In genomic region chr12:45244561-45245348, GRCh38 we compare ENCODE assay signal across 8 cellular contexts. TPM values are rescaled to one million over a fixed set of nuclear protein-coding genes. Genes with fewer than 3 reads are reported as not detected.
DNase-seq lines count a peak whose midpoint lies in the region; ATAC-seq and TF ChIP-seq lines count a peak whose summit lies in the region.

No MANE protein-coding gene starts in this region.

- H3K9me2 ChIP-seq in hepatocyte (replicated peaks; ENCODE audit: insufficient read depth) = no peaks in the 10 kb centered on the region

- no peak overlapping the region for H3K4me2 ChIP-seq in hepatocyte

- peak overlapping the region; percentile 3 to 17 for H3K4me3 ChIP-seq in mucosa of rectum (ENCODE audit: low read length in 2 of 2)
- no peak overlapping the region for H3K4me3 ChIP-seq in hepatocyte

- no peak overlapping the region for H3K9ac ChIP-seq in mucosa of rectum (ENCODE audit: low read depth in 1 of 2, low read length in 2 of 2)

- in situ Hi-C loops in SK-MEL-5 (cut with HindIII; ENCODE audit: low pct_unique_long_range_greater_than_20kb, low sequenced_read_pairs) = no loop called here

- TF ChIP-seq CTCF in hepatocyte (IDR thresholded peaks at IDR 0.05; ENCODE audit: poor library complexity) = no peak

- ATAC-seq in GM18519 (IDR thresholded peaks at IDR 0.05; ENCODE audit: low FRiP score, unreplicated experiment) (peak; percentile 69), HG02588 (IDR thresholded peaks at IDR 0.05; ENCODE audit: unreplicated experiment) (peak; percentile 93), GM19455 (IDR thresholded peaks at IDR 0.05; ENCODE audit: unreplicated experiment) (no peak)

- H3K79me2 ChIP-seq in hepatocyte = peaks cover 95% of the 10 kb centered on the region

- DNase-seq in SK-MEL-5 (ENCODE audit: low read depth, low spot score) = peak; percentile 9
- DNase-seq in hepatocyte (ENCODE audit: low spot score) = no peak
- no peak for DNase-seq in GM19240 (ENCODE audit: insufficient read length, low spot score)
- DNase-seq in NAMALWA (ENCODE audit: low spot score) = no peak

- no peak overlapping the region for H2AFZ ChIP-seq in hepatocyte

- 93% methylated on average over 9 of the region's 9 CpGs for WGBS in hepatocyte (ENCODE audit: low lambda C conversion rate, missing lambda C conversion rate)

- H3K36me3 ChIP-seq in mucosa of rectum (ENCODE audit: control insufficient read depth in 2 of 2, insufficient read depth in 2 of 2, low read length in 2 of 2) (no peaks in the 10 kb centered on the region), hepatocyte (replicated peaks; ENCODE audit: insufficient read depth, low read depth) (no peaks in the 10 kb centered on the region)

- H4K20me1 ChIP-seq in hepatocyte (ENCODE audit: insufficient read depth, poor library complexity, severe bottlenecking) = peaks cover 6% of the 10 kb centered on the region

- H3K27ac ChIP-seq in mucosa of rectum (ENCODE audit: low read depth in 2 of 2, low read length in 2 of 2) = no peak overlapping the region
- H3K27ac ChIP-seq in hepatocyte = no peak overlapping the region

- no peaks in the 10 kb centered on the region for H3K4me1 ChIP-seq in mucosa of rectum (ENCODE audit: control insufficient read depth in 2 of 2, insufficient read depth in 2 of 2, low read length in 2 of 2)
- no peaks in the 10 kb centered on the region for H3K4me1 ChIP-seq in hepatocyte (ENCODE audit: insufficient read depth)

- no peaks in the 10 kb centered on the region for H3K9me3 ChIP-seq in mucosa of rectum (ENCODE audit: control insufficient read depth in 2 of 2, low read length in 2 of 2)
- H3K9me3 ChIP-seq in hepatocyte (ENCODE audit: low read depth) = no peaks in the 10 kb centered on the region

- H3K27me3 ChIP-seq in mucosa of rectum (ENCODE audit: control insufficient read depth in 2 of 2, insufficient read depth in 2 of 2, low read length in 2 of 2) (no peaks in the 10 kb centered on the region), hepatocyte (no peaks in the 10 kb centered on the region)

RNA-seq across cellular contexts. Expression of gene ANO6, which starts 28.9 kb away (rescaled TPM):
- total RNA-seq in SK-MEL-5 (2014; rRNA removed; shearing (Covaris generic)) = 30.2 and 33.4 TPM in 2 replicates
- 24.5 and 33.7 TPM in 2 replicates for polyA plus RNA-seq in SK-MEL-5 (2015; cell fraction: cytosol; rRNA removed)
- polyA plus RNA-seq in SK-MEL-5 (2015; cell fraction: nucleus; rRNA removed) = 11.4 and 11.7 TPM in 2 replicates
- total RNA-seq in hepatocyte = 80.0 and 82.2 TPM in 2 replicates
- 45.7 and 50.4 TPM in 2 replicates for polyA plus RNA-seq in hepatocyte
